In the genomic region with DNA sequence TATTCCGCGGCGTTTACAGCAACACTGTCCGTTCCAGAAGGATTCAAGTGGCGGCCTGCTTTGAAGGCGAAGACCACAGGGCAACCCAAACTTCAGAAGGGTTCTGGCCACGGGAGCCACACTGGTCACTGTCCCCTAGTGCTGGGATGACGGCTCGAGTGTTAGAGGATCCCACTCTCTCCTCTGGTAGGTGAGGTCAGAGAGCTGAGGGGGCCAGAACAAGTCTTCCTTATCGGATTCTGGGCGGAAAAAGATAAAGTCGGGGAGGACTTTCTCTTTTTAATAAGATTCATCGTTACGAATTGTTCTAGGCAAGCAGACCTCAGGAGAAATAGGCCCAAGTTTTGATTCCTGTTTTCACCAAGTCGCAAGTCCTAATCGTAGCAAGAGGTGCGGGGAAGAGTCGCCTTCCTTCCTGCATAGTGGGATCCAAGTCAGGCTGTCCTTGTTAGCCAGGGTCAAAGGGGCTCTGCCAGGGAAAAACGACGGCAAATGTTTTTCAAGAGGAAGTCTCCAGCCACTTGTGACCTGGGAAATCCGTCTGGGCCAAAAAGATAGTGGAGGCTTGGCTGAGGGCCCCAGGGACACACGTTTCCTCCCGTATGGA, we compare ENCODE assay signal across 1 cellular context.
TF ChIP-seq lines count a peak whose summit lies in the region.

No MANE protein-coding gene starts in this region.

TF ChIP-seq in K562, 482 proteins besides CTCF, POLR2A, EP300 and RAD21 (continued from another document and continues in another):
- TF ChIP-seq, protein P1, sequence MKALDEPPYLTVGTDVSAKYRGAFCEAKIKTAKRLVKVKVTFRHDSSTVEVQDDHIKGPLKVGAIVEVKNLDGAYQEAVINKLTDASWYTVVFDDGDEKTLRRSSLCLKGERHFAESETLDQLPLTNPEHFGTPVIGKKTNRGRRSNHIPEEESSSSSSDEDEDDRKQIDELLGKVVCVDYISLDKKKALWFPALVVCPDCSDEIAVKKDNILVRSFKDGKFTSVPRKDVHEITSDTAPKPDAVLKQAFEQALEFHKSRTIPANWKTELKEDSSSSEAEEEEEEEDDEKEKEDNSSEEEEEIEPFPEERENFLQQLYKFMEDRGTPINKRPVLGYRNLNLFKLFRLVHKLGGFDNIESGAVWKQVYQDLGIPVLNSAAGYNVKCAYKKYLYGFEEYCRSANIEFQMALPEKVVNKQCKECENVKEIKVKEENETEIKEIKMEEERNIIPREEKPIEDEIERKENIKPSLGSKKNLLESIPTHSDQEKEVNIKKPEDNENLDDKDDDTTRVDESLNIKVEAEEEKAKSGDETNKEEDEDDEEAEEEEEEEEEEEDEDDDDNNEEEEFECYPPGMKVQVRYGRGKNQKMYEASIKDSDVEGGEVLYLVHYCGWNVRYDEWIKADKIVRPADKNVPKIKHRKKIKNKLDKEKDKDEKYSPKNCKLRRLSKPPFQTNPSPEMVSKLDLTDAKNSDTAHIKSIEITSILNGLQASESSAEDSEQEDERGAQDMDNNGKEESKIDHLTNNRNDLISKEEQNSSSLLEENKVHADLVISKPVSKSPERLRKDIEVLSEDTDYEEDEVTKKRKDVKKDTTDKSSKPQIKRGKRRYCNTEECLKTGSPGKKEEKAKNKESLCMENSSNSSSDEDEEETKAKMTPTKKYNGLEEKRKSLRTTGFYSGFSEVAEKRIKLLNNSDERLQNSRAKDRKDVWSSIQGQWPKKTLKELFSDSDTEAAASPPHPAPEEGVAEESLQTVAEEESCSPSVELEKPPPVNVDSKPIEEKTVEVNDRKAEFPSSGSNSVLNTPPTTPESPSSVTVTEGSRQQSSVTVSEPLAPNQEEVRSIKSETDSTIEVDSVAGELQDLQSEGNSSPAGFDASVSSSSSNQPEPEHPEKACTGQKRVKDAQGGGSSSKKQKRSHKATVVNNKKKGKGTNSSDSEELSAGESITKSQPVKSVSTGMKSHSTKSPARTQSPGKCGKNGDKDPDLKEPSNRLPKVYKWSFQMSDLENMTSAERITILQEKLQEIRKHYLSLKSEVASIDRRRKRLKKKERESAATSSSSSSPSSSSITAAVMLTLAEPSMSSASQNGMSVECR (CRISPR knock-in tag; IDR thresholded peaks at IDR 0.05), result no peak; the same call in none of the 2 replicates
- TF ChIP-seq PHB2 (IDR thresholded peaks at IDR 0.05; ENCODE audit: low read depth), result peak; percentile 47; the same call in 1 of the 2 replicates
- TF ChIP-seq CBFA2T3 (IDR thresholded peaks at IDR 0.05), result no peak
- TF ChIP-seq, protein P2, sequence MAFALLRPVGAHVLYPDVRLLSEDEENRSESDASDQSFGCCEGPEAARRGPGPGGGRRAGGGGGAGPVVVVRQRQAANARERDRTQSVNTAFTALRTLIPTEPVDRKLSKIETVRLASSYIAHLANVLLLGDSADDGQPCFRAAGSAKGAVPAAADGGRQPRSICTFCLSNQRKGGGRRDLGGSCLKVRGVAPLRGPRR (CRISPR knock-in tag; IDR thresholded peaks at IDR 0.05), result 0 out of 2 replicates have a peak, but pooled peaks have one; percentile 7
- no peak for TF ChIP-seq PURB (CRISPR knock-in tag; IDR thresholded peaks at IDR 0.05; ENCODE audit: low read depth)
- TF ChIP-seq ZNF444 (CRISPR knock-in tag; IDR thresholded peaks at IDR 0.05), result no peak
- TF ChIP-seq PML (IDR thresholded peaks at IDR 0.05; ENCODE audit: low read length), result peak; percentile 76
- TF ChIP-seq KDM1A (IDR thresholded peaks at IDR 0.05), result no peak
- TF ChIP-seq HDAC2 (IDR thresholded peaks at IDR 0.05), result peak; percentile 84
- no peak for TF ChIP-seq NCOR1 (IDR thresholded peaks at IDR 0.05)
- no peak for TF ChIP-seq XRCC4 (IDR thresholded peaks at IDR 0.05; ENCODE audit: extremely low read depth, insufficient read depth, insufficient read length)
- TF ChIP-seq MED1 (CRISPR knock-in tag; IDR thresholded peaks at IDR 0.05; ENCODE audit: borderline replicate concordance), result no peak
- TF ChIP-seq CREB1 (IDR thresholded peaks at IDR 0.05), result peak; percentile 15; the same call in 1 of the 2 replicates
- no peak; the same call in 1 of the 2 replicates for TF ChIP-seq CREB1 (CRISPR knock-in tag; IDR thresholded peaks at IDR 0.05)
- TF ChIP-seq TAF9B (IDR thresholded peaks at IDR 0.05; ENCODE audit: partially characterized antibody), result no peak
- no peak for TF ChIP-seq MCM5 (IDR thresholded peaks at IDR 0.05; ENCODE audit: low read depth)
- 0 out of 2 replicates have a peak, but pooled peaks have one; percentile 14 for TF ChIP-seq ZNF23 (CRISPR knock-in tag; IDR thresholded peaks at IDR 0.05)
- TF ChIP-seq PHF21A (IDR thresholded peaks at IDR 0.05; ENCODE audit: borderline replicate concordance, low read depth), result no peak
- no peak for TF ChIP-seq ZNF436 (CRISPR knock-in tag; IDR thresholded peaks at IDR 0.05)
- TF ChIP-seq SUPT5H (IDR thresholded peaks at IDR 0.05), result peak; percentile 73
- no peak for TF ChIP-seq SRF (CRISPR knock-in tag; IDR thresholded peaks at IDR 0.05)
- 0 out of 2 replicates have a peak, but pooled peaks have one; percentile 40 for TF ChIP-seq OTX1 (CRISPR knock-in tag; IDR thresholded peaks at IDR 0.05)
- TF ChIP-seq SMARCB1 (IDR thresholded peaks at IDR 0.05; ENCODE audit: insufficient read length, low read depth), result no peak
- no peak; a peak in 1 of 4 replicates for TF ChIP-seq MAZ (CRISPR knock-in tag; conservative IDR thresholded peaks at IDR 0.05 in 1 of 2, IDR thresholded peaks at IDR 0.05 in 1 of 2)
- TF ChIP-seq ADNP (tag; IDR thresholded peaks at IDR 0.05), result no peak
- TF ChIP-seq, protein P3, sequence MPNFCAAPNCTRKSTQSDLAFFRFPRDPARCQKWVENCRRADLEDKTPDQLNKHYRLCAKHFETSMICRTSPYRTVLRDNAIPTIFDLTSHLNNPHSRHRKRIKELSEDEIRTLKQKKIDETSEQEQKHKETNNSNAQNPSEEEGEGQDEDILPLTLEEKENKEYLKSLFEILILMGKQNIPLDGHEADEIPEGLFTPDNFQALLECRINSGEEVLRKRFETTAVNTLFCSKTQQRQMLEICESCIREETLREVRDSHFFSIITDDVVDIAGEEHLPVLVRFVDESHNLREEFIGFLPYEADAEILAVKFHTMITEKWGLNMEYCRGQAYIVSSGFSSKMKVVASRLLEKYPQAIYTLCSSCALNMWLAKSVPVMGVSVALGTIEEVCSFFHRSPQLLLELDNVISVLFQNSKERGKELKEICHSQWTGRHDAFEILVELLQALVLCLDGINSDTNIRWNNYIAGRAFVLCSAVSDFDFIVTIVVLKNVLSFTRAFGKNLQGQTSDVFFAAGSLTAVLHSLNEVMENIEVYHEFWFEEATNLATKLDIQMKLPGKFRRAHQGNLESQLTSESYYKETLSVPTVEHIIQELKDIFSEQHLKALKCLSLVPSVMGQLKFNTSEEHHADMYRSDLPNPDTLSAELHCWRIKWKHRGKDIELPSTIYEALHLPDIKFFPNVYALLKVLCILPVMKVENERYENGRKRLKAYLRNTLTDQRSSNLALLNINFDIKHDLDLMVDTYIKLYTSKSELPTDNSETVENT (CRISPR knock-in tag; IDR thresholded peaks at IDR 0.05), result no peak
- TF ChIP-seq ZNF253 (CRISPR knock-in tag; conservative IDR thresholded peaks at IDR 0.05), result no peak
- TF ChIP-seq GTF2F1 (IDR thresholded peaks at IDR 0.05; ENCODE audit: low read depth, low read length), result no peak; the same call in 1 of the 2 replicates
- TF ChIP-seq, protein P4, sequence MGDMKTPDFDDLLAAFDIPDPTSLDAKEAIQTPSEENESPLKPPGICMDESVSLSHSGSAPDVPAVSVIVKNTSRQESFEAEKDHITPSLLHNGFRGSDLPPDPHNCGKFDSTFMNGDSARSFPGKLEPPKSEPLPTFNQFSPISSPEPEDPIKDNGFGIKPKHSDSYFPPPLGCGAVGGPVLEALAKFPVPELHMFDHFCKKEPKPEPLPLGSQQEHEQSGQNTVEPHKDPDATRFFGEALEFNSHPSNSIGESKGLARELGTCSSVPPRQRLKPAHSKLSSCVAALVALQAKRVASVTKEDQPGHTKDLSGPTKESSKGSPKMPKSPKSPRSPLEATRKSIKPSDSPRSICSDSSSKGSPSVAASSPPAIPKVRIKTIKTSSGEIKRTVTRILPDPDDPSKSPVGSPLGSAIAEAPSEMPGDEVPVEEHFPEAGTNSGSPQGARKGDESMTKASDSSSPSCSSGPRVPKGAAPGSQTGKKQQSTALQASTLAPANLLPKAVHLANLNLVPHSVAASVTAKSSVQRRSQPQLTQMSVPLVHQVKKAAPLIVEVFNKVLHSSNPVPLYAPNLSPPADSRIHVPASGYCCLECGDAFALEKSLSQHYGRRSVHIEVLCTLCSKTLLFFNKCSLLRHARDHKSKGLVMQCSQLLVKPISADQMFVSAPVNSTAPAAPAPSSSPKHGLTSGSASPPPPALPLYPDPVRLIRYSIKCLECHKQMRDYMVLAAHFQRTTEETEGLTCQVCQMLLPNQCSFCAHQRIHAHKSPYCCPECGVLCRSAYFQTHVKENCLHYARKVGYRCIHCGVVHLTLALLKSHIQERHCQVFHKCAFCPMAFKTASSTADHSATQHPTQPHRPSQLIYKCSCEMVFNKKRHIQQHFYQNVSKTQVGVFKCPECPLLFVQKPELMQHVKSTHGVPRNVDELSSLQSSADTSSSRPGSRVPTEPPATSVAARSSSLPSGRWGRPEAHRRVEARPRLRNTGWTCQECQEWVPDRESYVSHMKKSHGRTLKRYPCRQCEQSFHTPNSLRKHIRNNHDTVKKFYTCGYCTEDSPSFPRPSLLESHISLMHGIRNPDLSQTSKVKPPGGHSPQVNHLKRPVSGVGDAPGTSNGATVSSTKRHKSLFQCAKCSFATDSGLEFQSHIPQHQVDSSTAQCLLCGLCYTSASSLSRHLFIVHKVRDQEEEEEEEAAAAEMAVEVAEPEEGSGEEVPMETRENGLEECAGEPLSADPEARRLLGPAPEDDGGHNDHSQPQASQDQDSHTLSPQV (IDR thresholded peaks at IDR 0.05), result no peak
- TF ChIP-seq ZNF668 (CRISPR knock-in tag; IDR thresholded peaks at IDR 0.05), result no peak
- TF ChIP-seq LARP7 (IDR thresholded peaks at IDR 0.05), result no peak
- no peak for TF ChIP-seq PCBP2 (IDR thresholded peaks at IDR 0.05; ENCODE audit: low read depth, low read length, poor library complexity, severe bottlenecking)
- no peak for TF ChIP-seq SREBF2 (CRISPR knock-in tag; IDR thresholded peaks at IDR 0.05)
- TF ChIP-seq MYBL2 (IDR thresholded peaks at IDR 0.05; ENCODE audit: low read depth), result no peak
- TF ChIP-seq MYBL2 (CRISPR knock-in tag; IDR thresholded peaks at IDR 0.05; ENCODE audit: borderline replicate concordance), result no peak
- TF ChIP-seq TSC22D4 (tag; IDR thresholded peaks at IDR 0.05), result no peak
- TF ChIP-seq CEBPB (tag; IDR thresholded peaks at IDR 0.05), result no peak
- TF ChIP-seq TAL1 (IDR thresholded peaks at IDR 0.05), result peak; percentile 83
- no peak for TF ChIP-seq CBFA2T2 (conservative IDR thresholded peaks at IDR 0.05)
- TF ChIP-seq HDAC3 (IDR thresholded peaks at IDR 0.05; ENCODE audit: borderline replicate concordance, partially characterized antibody), result no peak
- TF ChIP-seq, protein P5, sequence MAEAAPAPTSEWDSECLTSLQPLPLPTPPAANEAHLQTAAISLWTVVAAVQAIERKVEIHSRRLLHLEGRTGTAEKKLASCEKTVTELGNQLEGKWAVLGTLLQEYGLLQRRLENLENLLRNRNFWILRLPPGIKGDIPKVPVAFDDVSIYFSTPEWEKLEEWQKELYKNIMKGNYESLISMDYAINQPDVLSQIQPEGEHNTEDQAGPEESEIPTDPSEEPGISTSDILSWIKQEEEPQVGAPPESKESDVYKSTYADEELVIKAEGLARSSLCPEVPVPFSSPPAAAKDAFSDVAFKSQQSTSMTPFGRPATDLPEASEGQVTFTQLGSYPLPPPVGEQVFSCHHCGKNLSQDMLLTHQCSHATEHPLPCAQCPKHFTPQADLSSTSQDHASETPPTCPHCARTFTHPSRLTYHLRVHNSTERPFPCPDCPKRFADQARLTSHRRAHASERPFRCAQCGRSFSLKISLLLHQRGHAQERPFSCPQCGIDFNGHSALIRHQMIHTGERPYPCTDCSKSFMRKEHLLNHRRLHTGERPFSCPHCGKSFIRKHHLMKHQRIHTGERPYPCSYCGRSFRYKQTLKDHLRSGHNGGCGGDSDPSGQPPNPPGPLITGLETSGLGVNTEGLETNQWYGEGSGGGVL (CRISPR knock-in tag; IDR thresholded peaks at IDR 0.05), result no peak
- no peak for TF ChIP-seq HNRNPLL (IDR thresholded peaks at IDR 0.05; ENCODE audit: low read depth, low read length, poor library complexity, severe bottlenecking)
- TF ChIP-seq, protein P6, sequence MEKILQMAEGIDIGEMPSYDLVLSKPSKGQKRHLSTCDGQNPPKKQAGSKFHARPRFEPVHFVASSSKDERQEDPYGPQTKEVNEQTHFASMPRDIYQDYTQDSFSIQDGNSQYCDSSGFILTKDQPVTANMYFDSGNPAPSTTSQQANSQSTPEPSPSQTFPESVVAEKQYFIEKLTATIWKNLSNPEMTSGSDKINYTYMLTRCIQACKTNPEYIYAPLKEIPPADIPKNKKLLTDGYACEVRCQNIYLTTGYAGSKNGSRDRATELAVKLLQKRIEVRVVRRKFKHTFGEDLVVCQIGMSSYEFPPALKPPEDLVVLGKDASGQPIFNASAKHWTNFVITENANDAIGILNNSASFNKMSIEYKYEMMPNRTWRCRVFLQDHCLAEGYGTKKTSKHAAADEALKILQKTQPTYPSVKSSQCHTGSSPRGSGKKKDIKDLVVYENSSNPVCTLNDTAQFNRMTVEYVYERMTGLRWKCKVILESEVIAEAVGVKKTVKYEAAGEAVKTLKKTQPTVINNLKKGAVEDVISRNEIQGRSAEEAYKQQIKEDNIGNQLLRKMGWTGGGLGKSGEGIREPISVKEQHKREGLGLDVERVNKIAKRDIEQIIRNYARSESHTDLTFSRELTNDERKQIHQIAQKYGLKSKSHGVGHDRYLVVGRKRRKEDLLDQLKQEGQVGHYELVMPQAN (IDR thresholded peaks at IDR 0.05; ENCODE audit: borderline replicate concordance), result no peak; the same call in 1 of the 2 replicates
- no peak for TF ChIP-seq ZNF551 (CRISPR knock-in tag; IDR thresholded peaks at IDR 0.05)
- TF ChIP-seq, protein P7, sequence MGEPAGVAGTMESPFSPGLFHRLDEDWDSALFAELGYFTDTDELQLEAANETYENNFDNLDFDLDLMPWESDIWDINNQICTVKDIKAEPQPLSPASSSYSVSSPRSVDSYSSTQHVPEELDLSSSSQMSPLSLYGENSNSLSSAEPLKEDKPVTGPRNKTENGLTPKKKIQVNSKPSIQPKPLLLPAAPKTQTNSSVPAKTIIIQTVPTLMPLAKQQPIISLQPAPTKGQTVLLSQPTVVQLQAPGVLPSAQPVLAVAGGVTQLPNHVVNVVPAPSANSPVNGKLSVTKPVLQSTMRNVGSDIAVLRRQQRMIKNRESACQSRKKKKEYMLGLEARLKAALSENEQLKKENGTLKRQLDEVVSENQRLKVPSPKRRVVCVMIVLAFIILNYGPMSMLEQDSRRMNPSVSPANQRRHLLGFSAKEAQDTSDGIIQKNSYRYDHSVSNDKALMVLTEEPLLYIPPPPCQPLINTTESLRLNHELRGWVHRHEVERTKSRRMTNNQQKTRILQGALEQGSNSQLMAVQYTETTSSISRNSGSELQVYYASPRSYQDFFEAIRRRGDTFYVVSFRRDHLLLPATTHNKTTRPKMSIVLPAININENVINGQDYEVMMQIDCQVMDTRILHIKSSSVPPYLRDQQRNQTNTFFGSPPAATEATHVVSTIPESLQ (CRISPR knock-in tag; IDR thresholded peaks at IDR 0.05), result 0 out of 2 replicates have a peak, but pooled peaks have one; percentile 69
